In genomic region chr9:112078432-112078831, GRCh38 we compare ENCODE assay signal across 17 cellular contexts.
DNase-seq lines count a peak whose midpoint lies in the region; ATAC-seq, FAIRE-seq and TF ChIP-seq lines count a peak whose summit lies in the region.
"Had no signal": no experiment of that assay in that cellular context is flagged by ENCODE, and none has a peak within 500 bp of the region (broad histone marks: within the 10 kb centered on the region; RNA-seq: fewer than 3 reads in every experiment).

No MANE protein-coding gene starts in this region.

- in situ Hi-C loops in GM12878 (cut with MboI) (loop anchor here (5.0 kb wide), 1 partner anchor 316 kb away; no protein-coding TSS in a partner anchor), HAP-1 (cut with MboI; ENCODE audit: low sequenced_read_pairs) (loop anchor here (5.0 to 25.0 kb wide), 2 partner anchors 316 to 759 kb away; no protein-coding TSS in a partner anchor)

- TF ChIP-seq EP300 in GM12878 (IDR thresholded peaks at IDR 0.05; ENCODE audit: borderline replicate concordance in 1 of 2, control insufficient read depth in 1 of 2, low read depth in 2 of 2, low read length in 2 of 2): peak in 1 of 2 experiments; percentile 39; a peak in 2 of 4 replicates

- TF ChIP-seq POLR2A in GM12878 (IDR thresholded peaks at IDR 0.05; ENCODE audit: low read depth, low read length): no peak

- WGBS in GM12878 (ENCODE audit: insufficient coverage, insufficient replicate concordance, low lambda C conversion rate, missing lambda C conversion rate): 2% methylated on average over 6 of the region's 6 CpGs

- DNase-seq in GM12864 (ENCODE audit: low read depth) (peak; percentile 70), GM12878 (ENCODE audit: low read depth, low spot score) (peak; percentile 75), NCI-H2029 (lab: John Stamatoyannopoulos, UW) (no peak), HAP-1 (ENCODE audit: low spot score in 2 of 2) (no peak), cerebellar cortex (ENCODE audit: low spot score) (no peak), SKM-1 (lab: John Stamatoyannopoulos, UW; ENCODE audit: unreplicated experiment) (no peak)
- DNase-seq: activated CD4-positive, alpha-beta T cell treated with anti-CD3 and anti-CD28 coated beads, Interleukin-2, amount 50 U/mL, for 1 hour; activated naive CD8-positive, alpha-beta T cell treated with anti-CD3 and anti-CD28 coated beads, Interleukin-2, amount 50 U/mL, for 24 hours; AML-193; GDM1; naive thymus-derived CD8-positive, alpha-beta T cell; NCI-H2107; stimulated activated CD4-positive, alpha-beta T cell treated with anti-CD3 and anti-CD28 coated beads, Interleukin-12 subunit alpha, Interleukin-12 subunit beta, amount 100 ng/mL, for 4 hours had no signal

- BruUV-seq in GM12878 (replicated peaks; lab: Mats Ljungman, UMichigan): no TSS peak

- H3K9me3 ChIP-seq in GM12878 (replicated peaks; ENCODE audit: control insufficient read depth, insufficient read depth, low read length) (no peaks in the 10 kb centered on the region), HAP-1 (no peaks in the 10 kb centered on the region)

- SMC1A ChIA-PET in GM12878 (lab: Charles Lee; ENCODE audit: uncharacterized antibody, unreplicated experiment): interaction anchor here (0.6 to 14.1 kb wide), 18 partner anchors 11 to 318 kb away, joined by 3 to 301 read pairs (median 4); no protein-coding TSS in a partner anchor

- FAIRE-seq in GM12878 (lab: Jason Lieb, UNC): peak; percentile 13
- FAIRE-seq: endometrium had no signal

- peak overlapping the region; percentile 86 for H3K4me2 ChIP-seq in GM12878 (ENCODE audit: control insufficient read depth, insufficient read depth)

- TF ChIP-seq CTCF in GM12864 (IDR thresholded peaks at IDR 0.05; ENCODE audit: low read depth, low read length, missing control alignments) (no peak), GM12878 (IDR thresholded peaks at IDR 0.05 in 2 of 3, conservative IDR thresholded peaks at IDR 0.05 in 1 of 3; ENCODE audit: control insufficient read depth in 2 of 3, extremely low read depth in 1 of 3, insufficient read depth in 1 of 3, low read depth in 3 of 3, low read length in 3 of 3) (no peak)

- no peaks in the 10 kb centered on the region for H4K20me1 ChIP-seq in GM12878 (ENCODE audit: control insufficient read depth, insufficient read depth)

- no peaks in the 10 kb centered on the region; the same call in none of the 2 replicates for H3K79me2 ChIP-seq in GM12878 (ENCODE audit: control insufficient read depth, insufficient read depth, low read length)

- no peaks in the 10 kb centered on the region for H3K27me3 ChIP-seq in GM12878 (replicated peaks in 1 of 2; ENCODE audit: control insufficient read depth in 2 of 2, insufficient read depth in 2 of 2, low read length in 1 of 2)
- no peaks in the 10 kb centered on the region for H3K27me3 ChIP-seq in HAP-1 (ENCODE audit: low read depth)

- peak; percentile 37 for ATAC-seq in GM21367 (IDR thresholded peaks at IDR 0.05; ENCODE audit: unreplicated experiment)
- peak; percentile 53 for ATAC-seq in HG03457 (IDR thresholded peaks at IDR 0.05; ENCODE audit: unreplicated experiment)
- ATAC-seq in GM12878: peak; percentile 67
- ATAC-seq: activated naive CD8-positive, alpha-beta T cell treated with anti-CD3 and anti-CD28 coated beads, Interleukin-2, amount 50 U/mL, for 24 hours; naive thymus-derived CD8-positive, alpha-beta T cell; stimulated activated effector memory CD8-positive, alpha-beta T cell treated with anti-CD3 and anti-CD28 coated beads, Interleukin-12 subunit alpha, Interleukin-12 subunit beta, amount 100 ng/mL, for 72 hours had no signal

- H3K4me3 ChIP-seq in GM12864 (ENCODE audit: low read depth, low read length): no peak overlapping the region
- H3K4me3 ChIP-seq in GM12878: peak overlapping the region; percentile 6; the same call in 1 of the 2 replicates
- no peak overlapping the region for H3K4me3 ChIP-seq in HAP-1

- H2AFZ ChIP-seq in GM12878 (ENCODE audit: control insufficient read depth, low read depth, low read length): no peak overlapping the region

- RAD21 ChIA-PET in GM12878 (lab: Charles Lee; ENCODE audit: unreplicated experiment): interaction anchor here (0.6 to 17.7 kb wide), 17 partner anchors 13 to 1067 kb away, joined by 3 to 339 read pairs (median 3); no protein-coding TSS in a partner anchor

- intact Hi-C loops in GM12878 (cut with micrococcal nuclease; ENCODE audit: unreplicated experiment): loop anchor here (10.0 kb wide), 1 partner anchor 444 kb away; the partner anchor contains the start of gene DNAJC25

- H3K4me1 ChIP-seq in GM12878 (ENCODE audit: control insufficient read depth, insufficient read depth, low read length) (peaks cover 42% of the 10 kb centered on the region), HAP-1 (no peaks in the 10 kb centered on the region)

- H3K9ac ChIP-seq in GM12878 (ENCODE audit: control insufficient read depth, insufficient read depth, low read length): no peak overlapping the region

- CTCF ChIA-PET in GM12878 (lab: Yijun Ruan, JAX): interaction anchor here (0.6 to 18.1 kb wide), 14 partner anchors 10 to 639 kb away, joined by 3 to 292 read pairs (median 4); partner anchors contain the start of genes HSDL2 and INIP

- H3K36me3 ChIP-seq in GM12878 (ENCODE audit: control insufficient read depth in 2 of 2, insufficient read depth in 2 of 2, low read length in 1 of 2): no peaks in the 10 kb centered on the region
- no peaks in the 10 kb centered on the region for H3K36me3 ChIP-seq in HAP-1 (replicated peaks)

- TF ChIP-seq RAD21 in GM12878 (IDR thresholded peaks at IDR 0.05; ENCODE audit: insufficient read depth, low read depth, low read length): no peak

- peak overlapping the region; percentile 89 for H3K27ac ChIP-seq in GM12878 (ENCODE audit: control insufficient read depth, insufficient read depth)

- POLR2A ChIA-PET in GM12878 (lab: Charles Lee): interaction anchor here (0.5 to 1.3 kb wide), 5 partner anchors 122 to 318 kb away, joined by 3 read pairs; partner anchors contain the start of gene UGCG

TF ChIP-seq in GM12878, 131 proteins besides CTCF, POLR2A, EP300 and RAD21 (continues in another document):
- TF ChIP-seq DPF2 (IDR thresholded peaks at IDR 0.05) (peak; percentile 66; the same call in 1 of the 2 replicates), BCL11A (IDR thresholded peaks at IDR 0.05; ENCODE audit: low read depth, low read length) (peak; percentile 81), MAX (IDR thresholded peaks at IDR 0.05; ENCODE audit: low read depth, low read length) (no peak), ZNF384 (IDR thresholded peaks at IDR 0.05; ENCODE audit: borderline replicate concordance, low read depth, low read length) (peak; percentile 68; the same call in 1 of the 2 replicates), ZZZ3 (IDR thresholded peaks at IDR 0.05; ENCODE audit: control insufficient read depth, insufficient read length, low read depth) (no peak), CUX1 (IDR thresholded peaks at IDR 0.05; ENCODE audit: insufficient replicate concordance, low read depth, low read length) (no peak), SPI1 (IDR thresholded peaks at IDR 0.05; ENCODE audit: borderline replicate concordance, insufficient read depth, low read depth, low read length) (peak; percentile 91), RUNX3 (IDR thresholded peaks at IDR 0.05; ENCODE audit: low read length) (peak; percentile 65), HCFC1 (IDR thresholded peaks at IDR 0.05; ENCODE audit: low read length) (no peak), RB1 (IDR thresholded peaks at IDR 0.05; ENCODE audit: borderline replicate concordance) (no peak), SMAD1 (IDR thresholded peaks at IDR 0.05; ENCODE audit: low read depth, partially characterized antibody) (no peak), JUNB (IDR thresholded peaks at IDR 0.05) (peak; percentile 44), MTA2 (IDR thresholded peaks at IDR 0.05; ENCODE audit: low read depth) (peak; percentile 64), EGR1 (IDR thresholded peaks at IDR 0.05; ENCODE audit: borderline replicate concordance in 1 of 2, low read depth in 2 of 2, low read length in 2 of 2) (no peak), ZSCAN29 (IDR thresholded peaks at IDR 0.05) (no peak)

Comparison
In these comparisons a context has a peak if more than half of its experiments do, and no peak if none do; other contexts are left out.
1. DNase-seq: peak in GM12864 (single experiment) and GM12878 (single experiment); none in NCI-H2029 (single experiment), HAP-1 (0 of 2), cerebellar cortex (single experiment) and SKM-1 (single experiment).
2. Peak in every context shown above with its lines, with median percentiles within 50 percentile points of each other: ATAC-seq.